ENCODE assay signal across 1 cellular context in the genomic region with DNA sequence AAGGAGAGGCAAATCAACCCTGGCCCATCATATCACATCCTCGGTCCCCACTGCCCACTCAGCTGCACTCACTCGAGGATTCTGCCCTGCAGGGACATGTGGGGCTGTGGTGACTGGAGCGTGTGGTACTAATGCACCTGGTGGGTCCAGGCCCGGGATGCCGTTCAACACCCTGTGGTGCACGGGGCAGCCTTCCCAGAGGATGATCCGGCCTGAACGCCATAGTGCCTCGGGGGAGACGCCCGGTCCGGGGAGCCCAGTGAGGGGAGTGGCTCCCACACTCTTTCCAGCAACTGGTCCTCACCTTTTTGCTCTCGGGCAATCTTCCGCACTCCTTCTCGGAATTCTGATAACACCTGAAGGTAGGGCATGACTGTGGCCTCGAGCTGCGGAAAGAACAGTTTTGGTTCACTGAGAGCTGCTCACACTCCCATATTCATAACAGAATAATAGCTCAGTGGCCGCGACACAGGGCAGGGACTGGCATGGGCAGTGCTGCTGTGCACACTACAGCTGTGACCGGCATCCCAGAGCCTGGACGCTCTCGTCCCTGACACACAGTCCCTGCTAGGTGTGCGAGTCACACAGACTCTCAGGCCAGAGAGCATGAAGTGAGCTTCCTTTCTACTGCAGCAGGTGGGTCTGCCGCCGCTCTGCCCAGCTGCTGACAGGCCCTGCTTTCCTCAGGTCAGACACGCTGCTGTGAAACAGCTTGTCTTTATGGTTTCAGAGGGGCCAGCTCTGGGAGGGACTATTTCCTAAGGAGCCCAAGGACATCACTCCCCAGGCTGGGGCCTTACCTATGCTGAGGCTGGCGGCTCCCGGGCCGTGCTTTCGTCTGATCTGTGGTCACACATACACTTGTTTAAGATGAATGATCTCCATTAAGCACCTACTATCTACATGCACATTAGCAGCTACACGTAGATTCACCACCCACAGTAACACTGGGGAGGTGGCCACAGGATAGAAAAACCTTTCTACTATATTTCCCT.
TF ChIP-seq lines count a peak whose summit lies in the region.

No MANE protein-coding gene starts in this region.

TF ChIP-seq in IMR-90, 13 proteins besides CTCF, POLR2A, EP300 and RAD21 (continued from another document):
- TF ChIP-seq USF2 (IDR thresholded peaks at IDR 0.05; ENCODE audit: low read depth, low read length) (no peak), ELK1 (IDR thresholded peaks at IDR 0.05; ENCODE audit: borderline replicate concordance, low read depth, low read length) (no peak), RCOR1 (IDR thresholded peaks at IDR 0.05; ENCODE audit: insufficient replicate concordance, low read length) (no peak), NFE2L2 (IDR thresholded peaks at IDR 0.05; ENCODE audit: low read depth, low read length) (no peak)
